In the genomic region with DNA sequence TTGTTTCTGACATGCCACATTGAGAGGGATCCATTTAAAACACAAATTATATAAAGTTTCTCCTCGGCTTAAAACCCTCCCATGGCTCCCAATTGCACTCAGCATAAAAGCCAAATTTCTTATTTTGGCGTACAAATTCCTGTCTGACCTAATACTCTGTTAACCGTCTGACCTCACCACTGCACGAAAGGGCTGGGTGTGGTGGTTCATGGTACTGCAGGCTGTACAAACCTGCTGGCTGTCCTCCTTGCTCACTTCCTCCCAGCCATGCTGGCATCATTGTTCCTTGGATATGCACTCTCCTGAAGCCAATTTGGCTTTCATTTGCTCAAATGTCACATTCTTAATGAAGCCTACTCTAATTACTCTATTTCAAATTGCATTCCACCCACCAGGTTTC, we compare ENCODE assay signal across 1 cellular context.
TF ChIP-seq lines count a peak whose summit lies in the region.

No MANE protein-coding gene starts in this region.

TF ChIP-seq in HepG2, 621 proteins besides CTCF, POLR2A, EP300 and RAD21 (continued from another document):
- TF ChIP-seq, protein P1, sequence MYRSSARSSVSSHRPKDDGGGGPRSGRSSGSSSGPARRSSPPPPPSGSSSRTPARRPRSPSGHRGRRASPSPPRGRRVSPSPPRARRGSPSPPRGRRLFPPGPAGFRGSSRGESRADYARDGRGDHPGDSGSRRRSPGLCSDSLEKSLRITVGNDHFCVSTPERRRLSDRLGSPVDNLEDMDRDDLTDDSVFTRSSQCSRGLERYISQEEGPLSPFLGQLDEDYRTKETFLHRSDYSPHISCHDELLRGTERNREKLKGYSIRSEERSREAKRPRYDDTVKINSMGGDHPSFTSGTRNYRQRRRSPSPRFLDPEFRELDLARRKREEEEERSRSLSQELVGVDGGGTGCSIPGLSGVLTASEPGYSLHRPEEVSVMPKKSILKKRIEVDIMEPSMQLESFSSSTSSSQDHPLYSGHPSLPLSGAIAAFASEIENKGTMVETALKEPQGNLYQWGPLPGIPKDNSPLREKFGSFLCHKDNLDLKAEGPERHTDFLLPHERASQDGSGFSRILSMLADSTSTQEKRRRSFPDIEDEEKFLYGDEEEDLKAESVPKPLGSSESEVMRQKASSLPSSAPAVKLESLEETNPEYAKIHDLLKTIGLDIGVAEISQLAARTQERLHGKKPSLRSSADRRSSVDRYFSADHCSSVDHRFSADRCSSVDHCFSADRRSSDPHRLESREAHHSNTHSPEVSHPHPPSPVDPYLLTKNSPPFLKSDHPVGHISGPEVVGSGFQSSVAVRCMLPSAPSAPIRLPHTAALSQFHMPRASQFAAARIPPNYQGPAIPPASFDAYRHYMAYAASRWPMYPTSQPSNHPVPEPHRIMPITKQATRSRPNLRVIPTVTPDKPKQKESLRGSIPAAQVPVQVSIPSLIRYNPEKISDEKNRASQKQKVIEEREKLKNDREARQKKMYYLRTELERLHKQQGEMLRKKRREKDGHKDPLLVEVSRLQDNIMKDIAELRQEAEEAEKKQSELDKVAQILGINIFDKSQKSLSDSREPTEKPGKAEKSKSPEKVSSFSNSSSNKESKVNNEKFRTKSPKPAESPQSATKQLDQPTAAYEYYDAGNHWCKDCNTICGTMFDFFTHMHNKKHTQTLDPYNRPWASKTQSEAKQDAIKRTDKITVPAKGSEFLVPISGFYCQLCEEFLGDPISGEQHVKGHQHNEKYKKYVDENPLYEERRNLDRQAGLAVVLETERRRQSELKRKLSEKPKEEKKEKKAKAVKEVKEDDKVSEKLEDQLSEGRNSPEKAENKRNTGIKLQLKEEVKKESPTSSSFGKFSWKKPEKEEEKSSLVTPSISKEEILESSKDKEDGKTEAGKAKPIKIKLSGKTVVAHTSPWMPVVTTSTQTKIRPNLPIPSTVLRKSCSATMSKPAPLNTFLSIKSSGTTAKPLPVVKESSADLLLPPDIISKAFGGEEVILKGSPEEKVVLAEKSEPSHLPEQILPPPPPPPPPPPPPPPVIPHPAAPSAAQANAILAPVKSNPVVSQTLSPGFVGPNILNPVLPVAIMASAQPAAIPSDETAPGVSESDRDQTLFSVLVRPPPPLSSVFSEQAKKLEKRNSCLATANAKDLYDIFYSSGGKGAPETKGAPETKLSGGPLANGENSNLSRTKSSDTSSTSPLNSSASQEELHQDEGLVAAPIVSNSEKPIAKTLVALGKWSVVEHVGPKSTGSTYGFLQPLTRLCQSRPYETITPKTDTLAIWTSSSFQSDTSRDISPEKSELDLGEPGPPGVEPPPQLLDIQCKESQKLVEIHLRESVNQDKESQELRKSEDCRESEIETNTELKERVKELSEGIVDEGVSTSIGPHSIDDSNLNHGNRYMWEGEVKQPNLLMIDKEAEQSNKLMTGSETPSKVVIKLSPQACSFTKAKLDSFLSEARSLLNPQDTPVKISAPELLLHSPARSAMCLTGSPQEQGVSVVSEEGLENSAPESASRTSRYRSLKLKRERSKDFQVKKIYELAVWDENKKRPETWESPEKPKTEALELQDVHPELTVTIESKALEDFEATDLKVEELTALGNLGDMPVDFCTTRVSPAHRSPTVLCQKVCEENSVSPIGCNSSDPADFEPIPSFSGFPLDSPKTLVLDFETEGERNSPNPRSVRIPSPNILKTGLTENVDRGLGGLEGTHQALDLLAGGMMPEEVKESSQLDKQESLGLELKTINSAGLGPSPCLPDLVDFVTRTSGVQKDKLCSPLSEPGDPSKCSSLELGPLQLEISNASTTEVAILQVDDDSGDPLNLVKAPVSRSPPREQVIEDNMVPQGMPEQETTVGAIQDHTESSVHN (CRISPR knock-in tag; IDR thresholded peaks at IDR 0.05): no peak
- TF ChIP-seq, protein P2, sequence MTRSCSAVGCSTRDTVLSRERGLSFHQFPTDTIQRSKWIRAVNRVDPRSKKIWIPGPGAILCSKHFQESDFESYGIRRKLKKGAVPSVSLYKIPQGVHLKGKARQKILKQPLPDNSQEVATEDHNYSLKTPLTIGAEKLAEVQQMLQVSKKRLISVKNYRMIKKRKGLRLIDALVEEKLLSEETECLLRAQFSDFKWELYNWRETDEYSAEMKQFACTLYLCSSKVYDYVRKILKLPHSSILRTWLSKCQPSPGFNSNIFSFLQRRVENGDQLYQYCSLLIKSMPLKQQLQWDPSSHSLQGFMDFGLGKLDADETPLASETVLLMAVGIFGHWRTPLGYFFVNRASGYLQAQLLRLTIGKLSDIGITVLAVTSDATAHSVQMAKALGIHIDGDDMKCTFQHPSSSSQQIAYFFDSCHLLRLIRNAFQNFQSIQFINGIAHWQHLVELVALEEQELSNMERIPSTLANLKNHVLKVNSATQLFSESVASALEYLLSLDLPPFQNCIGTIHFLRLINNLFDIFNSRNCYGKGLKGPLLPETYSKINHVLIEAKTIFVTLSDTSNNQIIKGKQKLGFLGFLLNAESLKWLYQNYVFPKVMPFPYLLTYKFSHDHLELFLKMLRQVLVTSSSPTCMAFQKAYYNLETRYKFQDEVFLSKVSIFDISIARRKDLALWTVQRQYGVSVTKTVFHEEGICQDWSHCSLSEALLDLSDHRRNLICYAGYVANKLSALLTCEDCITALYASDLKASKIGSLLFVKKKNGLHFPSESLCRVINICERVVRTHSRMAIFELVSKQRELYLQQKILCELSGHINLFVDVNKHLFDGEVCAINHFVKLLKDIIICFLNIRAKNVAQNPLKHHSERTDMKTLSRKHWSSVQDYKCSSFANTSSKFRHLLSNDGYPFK (CRISPR knock-in tag; IDR thresholded peaks at IDR 0.05; ENCODE audit: borderline replicate concordance): no peak
- TF ChIP-seq ZNF562 (CRISPR knock-in tag; IDR thresholded peaks at IDR 0.05; ENCODE audit: borderline replicate concordance): no peak
- peak; percentile 46; the same call in 1 of the 2 replicates for TF ChIP-seq ZBTB21 (CRISPR knock-in tag; IDR thresholded peaks at IDR 0.05)
- TF ChIP-seq ZNF333 (CRISPR knock-in tag; IDR thresholded peaks at IDR 0.05; ENCODE audit: borderline replicate concordance): no peak
- TF ChIP-seq NFKB2 (CRISPR knock-in tag; IDR thresholded peaks at IDR 0.05; ENCODE audit: borderline replicate concordance): no peak
- TF ChIP-seq XRCC5 (optimal IDR thresholded peaks at IDR 0.05; ENCODE audit: low read length): peak; percentile 38
- TF ChIP-seq KLF12 (CRISPR knock-in tag; IDR thresholded peaks at IDR 0.05; ENCODE audit: borderline replicate concordance): no peak
- no peak for TF ChIP-seq TAF15 (IDR thresholded peaks at IDR 0.05; ENCODE audit: low read depth, low read length, poor library complexity, severe bottlenecking)
